In the genomic region with DNA sequence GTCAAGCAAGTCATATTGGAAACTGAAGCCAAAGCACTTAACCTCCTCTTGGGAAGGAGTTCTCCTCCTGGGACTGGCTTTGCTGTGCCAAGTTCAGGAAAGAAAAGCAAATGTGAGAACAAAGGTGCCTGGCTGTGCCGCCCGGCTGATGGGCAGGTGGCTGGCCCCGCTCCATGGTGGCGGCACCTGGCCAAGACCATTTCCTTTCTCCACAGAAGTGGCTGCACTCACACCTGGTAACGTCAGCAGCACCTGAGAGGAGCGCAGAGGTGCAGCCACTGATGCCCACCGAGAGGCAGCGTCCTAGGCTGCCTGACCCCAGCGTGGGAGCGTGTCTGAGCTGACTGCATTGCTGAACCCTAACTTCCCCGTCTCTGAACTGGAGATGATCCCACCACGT, we compare ENCODE assay signal across 16 cellular contexts. TPM values are rescaled to one million over a fixed set of nuclear protein-coding genes. Genes with fewer than 3 reads are reported as not detected.
A peak's percentile ranks its signal among the peaks of the same experiment; 100 is the strongest.
DNase-seq lines count a peak whose midpoint lies in the region; ATAC-seq and TF ChIP-seq lines count a peak whose summit lies in the region.
"Had no signal": no experiment of that assay in that cellular context is flagged by ENCODE, and none has a peak within 500 bp of the region (broad histone marks: within the 10 kb centered on the region; RNA-seq: fewer than 3 reads in every experiment).

No MANE protein-coding gene starts in this region.

- H3K4me3 ChIP-seq in H7 (ENCODE audit: insufficient read depth, low read depth, low read length) (no peak overlapping the region), epithelial cell of esophagus (ENCODE audit: low read length) (no peak overlapping the region), GM23248 (no peak overlapping the region)
- H3K4me3 ChIP-seq: ascending aorta, left ventricle myocardium inferior had no signal

- H3K27ac ChIP-seq in GM23248, result no peak overlapping the region
- H3K27ac ChIP-seq: ascending aorta, left ventricle myocardium inferior had no signal

- H3K27me3 ChIP-seq in H7 (ENCODE audit: control insufficient read depth, insufficient read depth, low read length) (no peaks in the 10 kb centered on the region), GM23248 (replicated peaks; ENCODE audit: insufficient read depth) (no peaks in the 10 kb centered on the region)
- H3K27me3 ChIP-seq: ascending aorta had no signal

- H4K20me1 ChIP-seq in GM23248 (ENCODE audit: insufficient read depth), result no peaks in the 10 kb centered on the region

- no peaks in the 10 kb centered on the region for H3K79me2 ChIP-seq in GM23248 (ENCODE audit: insufficient read depth)

- whole genome bisulfite sequencing in GM23248 (ENCODE audit: low coverage in 1 of 2, low lambda C conversion rate in 2 of 2, missing lambda C conversion rate in 2 of 2), 2 experiments, result 86 to 94% methylated on average over 12 of the region's 12 CpGs

- H3F3A ChIP-seq in GM23248 (ENCODE audit: insufficient read depth), result no peaks in the 10 kb centered on the region

- intact Hi-C loops in posterior vena cava (cut with DNase I), result no loop called here

- no peaks in the 10 kb centered on the region for H3K9me2 ChIP-seq in GM23248 (ENCODE audit: insufficient read depth)

- no peak overlapping the region for H2AFZ ChIP-seq in GM23248

- in situ Hi-C loops in GM23248 (cut with MboI), result no loop called here

- TF ChIP-seq CTCF in epithelial cell of esophagus (IDR thresholded peaks at IDR 0.05; ENCODE audit: insufficient read depth, low read depth, low read length, missing control alignments), result no peak

- H3K9ac ChIP-seq in GM23248, result no peak overlapping the region

- no peak overlapping the region for H3K4me2 ChIP-seq in GM23248 (ENCODE audit: unreplicated experiment)

- H3K9me3 ChIP-seq in GM23248 (ENCODE audit: low read depth), result no peaks in the 10 kb centered on the region
- H3K9me3 ChIP-seq: ascending aorta had no signal

- H3K36me3 ChIP-seq in H7 (replicated peaks; ENCODE audit: control insufficient read depth, insufficient read depth, low read length) (no peaks in the 10 kb centered on the region), GM23248 (ENCODE audit: low read depth) (no peaks in the 10 kb centered on the region)
- H3K36me3 ChIP-seq: ascending aorta, left ventricle myocardium inferior had no signal

- H3K4me1 ChIP-seq in GM23248 (ENCODE audit: insufficient read depth), result 0 out of 2 replicates have a peak, but pooled peaks cover 6% of the 10 kb centered on the region
- H3K4me1 ChIP-seq: ascending aorta, left ventricle myocardium inferior had no signal

- DNase-seq in H7 (peak; percentile 53), NCI-H2196 (lab: John Stamatoyannopoulos, UW; ENCODE audit: unreplicated experiment) (peak; percentile 63), epithelial cell of esophagus (ENCODE audit: low read depth) (peak; percentile 27), posterior vena cava (ENCODE audit: low spot score) (peak; percentile 74), GM23248 (no peak), HuH-7 (ENCODE audit: low spot score) (no peak)
- DNase-seq in stimulated activated naive CD4-positive, alpha-beta T cell (lab: John Stamatoyannopoulos, UW), result no peak
- DNase-seq: effector memory CD4-positive, alpha-beta T cell; HCEC 1CT; left ventricle myocardium inferior; NCI-H1436 treated with DMSO at 0.1 percent for 48 hours; occipital lobe; T-helper 17 cell had no signal

- ATAC-seq in HG03045 (IDR thresholded peaks at IDR 0.05; ENCODE audit: unreplicated experiment), result no peak
- ATAC-seq: Panc1, T-helper 17 cell had no signal

RNA-seq across cellular contexts. Expression of gene DCTD, which starts 54.3 kb away (rescaled TPM):
- 55.0 and 56.5 TPM in 2 replicates for total RNA-seq in H7 (2014; rRNA removed; shearing (Covaris generic))
- total RNA-seq in posterior vena cava, result 10 to 100 TPM; 62.5 to 68.8 TPM
- total RNA-seq in GM23248 (2014; rRNA removed; shearing (Covaris generic)), result 133 and 145 TPM in 2 replicates
- 169 and 170 TPM in 2 replicates for polyA plus RNA-seq in GM23248 (2016; fragmentation: Nextera tagmentation; extraction: Ambion mirVana)

Comparison
In these comparisons a context has a peak if more than half of its experiments do, and no peak if none do; other contexts are left out.
1. DNase-seq: peak in H7 (single experiment), NCI-H2196 (single experiment), epithelial cell of esophagus (single experiment) and posterior vena cava (single experiment); none in stimulated activated naive CD4-positive, alpha-beta T cell (0 of 6), GM23248 (single experiment) and HuH-7 (single experiment).